25 cellular contexts compared by ENCODE assay signal in the genomic region with DNA sequence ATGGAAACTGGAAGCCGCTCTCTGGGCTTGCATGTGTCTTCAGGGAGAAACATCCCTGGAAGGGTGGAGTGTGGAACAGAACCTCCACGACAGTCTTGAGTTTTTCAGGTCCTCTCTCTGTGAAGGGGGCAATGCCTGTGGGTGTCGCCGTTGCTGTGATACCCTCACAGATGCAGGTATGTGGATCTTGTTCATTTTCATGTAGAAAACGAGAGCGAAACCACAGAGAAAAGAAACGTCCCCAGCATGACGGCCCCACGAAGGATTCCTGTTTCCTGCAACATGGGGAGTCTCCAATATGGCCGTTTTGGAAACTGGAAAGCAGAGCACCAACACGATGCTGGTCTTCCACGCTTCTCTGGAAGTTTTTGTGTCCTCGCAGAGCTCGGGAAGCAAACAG.
"Had no signal": no experiment of that assay in that cellular context is flagged by ENCODE, and none has a peak within 500 bp of the region (broad histone marks: within the 10 kb centered on the region; RNA-seq: fewer than 3 reads in every experiment).

No MANE protein-coding gene starts in this region.

- DNase-seq: naive thymus-derived CD4-positive, alpha-beta T cell; natural killer cell; nucleus accumbens; ovary; psoas muscle; right cardiac atrium; right lobe of liver; sigmoid colon; small intestine; stimulated activated CD4-positive, alpha-beta T cell treated with anti-CD3 and anti-CD28 coated beads, Interleukin-15, amount 100 ng/mL, for 24 hours; stimulated activated CD4-positive, alpha-beta T cell treated with anti-CD3 and anti-CD28 coated beads, Interleukin-2, amount 100 ng/mL, for 24 hours; stimulated activated CD4-positive, alpha-beta T cell treated with anti-CD3 and anti-CD28 coated beads, Interleukin-2, amount 100 ng/mL, for 48 hours; stimulated activated CD4-positive, alpha-beta T cell treated with anti-CD3 and anti-CD28 coated beads, Interleukin-4, amount 100 ng/mL, for 24 hours; stimulated activated naive B cell treated with anti-CD40 and anti-IgM and Interleukin-4, amounts not matched to agents 10 μg/mL and 1 μg/mL and 100 μg/mL, for 72 hours; stimulated activated naive CD4-positive, alpha-beta T cell treated with Interleukin-2 at 50 U/mL for 16 hours; stomach; thyroid gland; transverse colon; upper lobe of right lung; uterus had no signal

- H3K36me3 ChIP-seq: neural progenitor cell, neutrophil, ovary, right lobe of liver, sigmoid colon, stomach, thoracic aorta, thyroid gland, transverse colon, upper lobe of right lung, uterus had no signal

- H2AFZ ChIP-seq: neural progenitor cell, parathyroid adenoma had no signal

- H3K4me1 ChIP-seq: neural progenitor cell, parathyroid adenoma, psoas muscle, right lobe of liver, sigmoid colon, stomach, thyroid gland, transverse colon, upper lobe of right lung, uterus had no signal

- H3K4me3 ChIP-seq: neural progenitor cell, ovary, psoas muscle, right lobe of liver, sigmoid colon, stomach, thoracic aorta, thyroid gland, transverse colon, upper lobe of right lung, uterus had no signal

- H3K4me2 ChIP-seq: neural progenitor cell had no signal

- H3K9me3 ChIP-seq: neutrophil, ovary, psoas muscle, right lobe of liver, thoracic aorta, thyroid gland, transverse colon, upper lobe of right lung, uterus had no signal

- FAIRE-seq: small intestine had no signal

- H3K27ac ChIP-seq: neural progenitor cell, neutrophil, ovary, parathyroid adenoma, psoas muscle, right lobe of liver, sigmoid colon, stomach, thoracic aorta, thyroid gland, transverse colon, upper lobe of right lung, uterus had no signal

- H3K9ac ChIP-seq: neural progenitor cell, parathyroid adenoma had no signal

- H3K27me3 ChIP-seq: neural progenitor cell, neutrophil, ovary, right lobe of liver, sigmoid colon, stomach, thyroid gland, transverse colon, upper lobe of right lung, uterus had no signal

- H3K79me2 ChIP-seq: parathyroid adenoma had no signal

- ATAC-seq: naive thymus-derived CD4-positive, alpha-beta T cell; natural killer cell; psoas muscle; right cardiac atrium; right lobe of liver; stimulated activated effector memory CD8-positive, alpha-beta T cell treated with anti-CD3 and anti-CD28 coated beads, Interleukin-12 subunit alpha, Interleukin-12 subunit beta, amount 100 ng/mL, for 72 hours; stimulated activated naive B cell treated with anti-CD40 and anti-IgM and Interleukin-4, amounts not matched to agents 10 μg/mL and 1 μg/mL and 100 μg/mL, for 72 hours; upper lobe of right lung had no signal
